Comparison of ENCODE assay signal across 1 cellular context in the genomic region with DNA sequence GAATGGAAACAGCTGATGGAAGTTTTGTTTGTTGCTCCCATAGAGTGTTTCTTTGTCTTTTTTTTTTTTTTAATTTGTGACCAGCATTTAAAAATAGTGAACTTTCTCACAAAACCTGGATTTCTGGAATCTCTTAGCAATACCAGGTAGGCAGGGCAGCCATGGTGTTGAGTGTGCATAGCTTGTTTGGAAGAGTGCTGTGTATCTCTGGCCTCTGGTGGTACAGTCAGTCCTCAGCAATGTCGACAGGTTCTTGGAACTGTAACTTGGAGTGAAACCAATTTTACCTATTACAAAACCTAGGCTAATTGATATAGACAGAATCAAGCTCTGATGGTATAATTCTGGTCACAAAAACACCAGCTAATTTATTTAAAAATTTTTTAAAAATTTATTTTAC.
TF ChIP-seq lines count a peak whose summit lies in the region.

No MANE protein-coding gene starts in this region.

TF ChIP-seq in H1, 55 proteins besides CTCF, POLR2A, EP300 and RAD21:
- TF ChIP-seq POU5F1 (IDR thresholded peaks at IDR 0.05; ENCODE audit: low read depth, low read length), result no peak
